Comparison of ENCODE assay signal across 1 cellular context in genomic region chr7:106180721-106181120, GRCh38.
TF ChIP-seq lines count a peak whose summit lies in the region.

No MANE protein-coding gene starts in this region.

TF ChIP-seq in GM23338, 12 proteins besides CTCF, POLR2A, EP300 and RAD21 (continued from another document):
- no peak for TF ChIP-seq ZNF114 (CRISPR knock-in tag; IDR thresholded peaks at IDR 0.05)
